In genomic region chr10:123614888-123615287, GRCh38 we compare ENCODE assay signal across 7 cellular contexts. TPM values are rescaled to one million over a fixed set of nuclear protein-coding genes. Genes with fewer than 3 reads are reported as not detected.
DNase-seq lines count a peak whose midpoint lies in the region; ATAC-seq and TF ChIP-seq lines count a peak whose summit lies in the region.

No MANE protein-coding gene starts in this region.

- intact Hi-C loops in left lung (cut with DNase I) (no loop called here), stomach (cut with DNase I; ENCODE audit: low total_unique reads) (no loop called here)

- DNase-seq in H7 = peak; percentile 71
- DNase-seq in SJCRH30 = peak; percentile 60 to 70
- DNase-seq in T47D (ENCODE audit: low read depth in 1 of 2, low spot score in 1 of 2) = peak; percentile 50 to 87
- DNase-seq in left lung = peak in 1 of 2 donors; percentile 45
- DNase-seq in stomach = peak; percentile 64
- DNase-seq in NCI-H2171 (lab: John Stamatoyannopoulos, UW) = no peak
- no peak for DNase-seq in NCI-H345 treated with DMSO at 0.1 percent for 48 hours (lab: John Stamatoyannopoulos, UW; ENCODE audit: unreplicated experiment)

- peak; percentile 84 for ATAC-seq in left lung

- in situ Hi-C loops in T47D (cut with HindIII; ENCODE audit: low pct_unique_long_range_greater_than_20kb, low sequenced_read_pairs) = no loop called here

- WGBS in stomach, 5 donors = 14 to 24% (median 17%) methylated on average over 7 to 12 of the region's 12 CpGs

- H3K27me3 ChIP-seq in H7 (ENCODE audit: control insufficient read depth, insufficient read depth, low read length) (no peaks in the 10 kb centered on the region), SJCRH30 (no peaks in the 10 kb centered on the region), left lung (peaks cover 0 to 36% of the 10 kb centered on the region in 2 donors), stomach (peaks cover 0 to 15% (median 0%) of the 10 kb centered on the region in 3 donors)

- TF ChIP-seq EP300 in stomach (IDR thresholded peaks at IDR 0.05) = no peak

- H3K36me3 ChIP-seq in H7 (replicated peaks; ENCODE audit: control insufficient read depth, insufficient read depth, low read length) (no peaks in the 10 kb centered on the region), SJCRH30 (no peaks in the 10 kb centered on the region), left lung (no peaks in the 10 kb centered on the region), stomach (no peaks in the 10 kb centered on the region)

- TF ChIP-seq CTCF in left lung (IDR thresholded peaks at IDR 0.05) (no peak), stomach (IDR thresholded peaks at IDR 0.05) (no peak)

- H3K9me3 ChIP-seq in SJCRH30 (replicated peaks) = no peaks in the 10 kb centered on the region
- no peaks in the 10 kb centered on the region for H3K9me3 ChIP-seq in left lung
- no peaks in the 10 kb centered on the region for H3K9me3 ChIP-seq in stomach

- H3K4me1 ChIP-seq in SJCRH30 (no peaks in the 10 kb centered on the region), left lung (no peaks in the 10 kb centered on the region), stomach (no peaks in the 10 kb centered on the region)

- H3K27ac ChIP-seq in SJCRH30 (no peak overlapping the region), left lung (no peak overlapping the region), stomach (no peak overlapping the region)

- no peak overlapping the region for H3K4me3 ChIP-seq in H7 (ENCODE audit: insufficient read depth, low read depth, low read length)
- H3K4me3 ChIP-seq in SJCRH30 = no peak overlapping the region
- H3K4me3 ChIP-seq in left lung = no peak overlapping the region
- no peak overlapping the region for H3K4me3 ChIP-seq in stomach

- TF ChIP-seq POLR2A in stomach (IDR thresholded peaks at IDR 0.05) = no peak

RNA-seq across cellular contexts. Expression of gene GPR26, which starts 51.3 kb away (rescaled TPM):
- total RNA-seq in H7 (2014; rRNA removed; shearing (Covaris generic)) = 0.03 and 0.07 TPM in 2 replicates
- not detected in 2 replicates for total RNA-seq in SJCRH30 (2014; rRNA removed; shearing (Covaris generic))
- not detected for total RNA-seq in left lung
- total RNA-seq in stomach = not detected
- not detected for polyA plus RNA-seq in stomach

Comparison
In these comparisons a context has a peak if more than half of its experiments do, and no peak if none do; other contexts are left out.
1. DNase-seq: peak in H7 (single experiment), SJCRH30 (2 of 2), T47D (2 of 2) and stomach (single experiment); none in NCI-H2171 (single experiment) and NCI-H345 treated with DMSO at 0.1 percent for 48 hours (single experiment).